Comparison of ENCODE assay signal across 1 cellular context in genomic region chr11:124285610-124286344, GRCh38.
TF ChIP-seq lines count a peak whose summit lies in the region.

No MANE protein-coding gene starts in this region.

TF ChIP-seq in GM23338, 12 proteins besides CTCF, POLR2A, EP300 and RAD21:
- TF ChIP-seq ZNF462 (CRISPR knock-in tag; IDR thresholded peaks at IDR 0.05) (no peak), ZNF331 (CRISPR knock-in tag; IDR thresholded peaks at IDR 0.05; ENCODE audit: low read depth) (no peak), NANOG (IDR thresholded peaks at IDR 0.05; ENCODE audit: borderline replicate concordance) (no peak), EZH2 (IDR thresholded peaks at IDR 0.05; ENCODE audit: low read depth, unreplicated experiment) (no peak), CREB1 (CRISPR knock-in tag; IDR thresholded peaks at IDR 0.05; ENCODE audit: low read depth) (no peak), EZH2phosphoT487 (IDR thresholded peaks at IDR 0.05; ENCODE audit: unreplicated experiment) (no peak), POLR2AphosphoS5 (IDR thresholded peaks at IDR 0.05; ENCODE audit: low read depth) (no peak), STAT1 (IDR thresholded peaks at IDR 0.05; ENCODE audit: unreplicated experiment) (no peak), ZNF114 (CRISPR knock-in tag; IDR thresholded peaks at IDR 0.05) (no peak), ETS1 (IDR thresholded peaks at IDR 0.05) (no peak), REST (IDR thresholded peaks at IDR 0.05; ENCODE audit: unreplicated experiment) (no peak), JUNB (IDR thresholded peaks at IDR 0.05; ENCODE audit: unreplicated experiment) (no peak)
